In genomic region chr20:48295445-48295903, GRCh38 we compare ENCODE assay signal across 8 cellular contexts.
DNase-seq lines count a peak whose midpoint lies in the region; ATAC-seq and TF ChIP-seq lines count a peak whose summit lies in the region.

No MANE protein-coding gene starts in this region.

- no peak for TF ChIP-seq POLR2A in right lobe of liver (IDR thresholded peaks at IDR 0.05)

- no peak overlapping the region for H3K4me3 ChIP-seq in A673 (ENCODE audit: low read depth, low read length, poor library complexity, severe bottlenecking)
- H3K4me3 ChIP-seq in HUES64 (ENCODE audit: low read length): no peak overlapping the region
- no peak overlapping the region for H3K4me3 ChIP-seq in cardiac fibroblast (replicated peaks in 1 of 2; ENCODE audit: low read depth in 2 of 2, low read length in 2 of 2)
- H3K4me3 ChIP-seq in right lobe of liver: no peak overlapping the region

- BruUV-seq in A673 (replicated peaks; lab: Mats Ljungman, UMichigan): no TSS peak

- H3K27me3 ChIP-seq in A673 (replicated peaks; ENCODE audit: insufficient read depth, low read depth, low read length, poor library complexity): peaks cover 8% of the 10 kb centered on the region
- no peaks in the 10 kb centered on the region for H3K27me3 ChIP-seq in HUES64 (ENCODE audit: insufficient read depth, low read length)
- H3K27me3 ChIP-seq in right lobe of liver: no peaks in the 10 kb centered on the region

- H3K36me3 ChIP-seq in A673 (ENCODE audit: insufficient read depth, low read length, poor library complexity, severe bottlenecking) (no peaks in the 10 kb centered on the region), HUES64 (ENCODE audit: insufficient read depth, low read length) (no peaks in the 10 kb centered on the region), right lobe of liver (no peaks in the 10 kb centered on the region)

- 0 out of 2 replicates have a peak, but pooled peaks have one; percentile 23 for TF ChIP-seq CTCF in A673 (conservative IDR thresholded peaks at IDR 0.05; ENCODE audit: low read depth, low read length)
- no peak for TF ChIP-seq CTCF in cardiac fibroblast (IDR thresholded peaks at IDR 0.05; ENCODE audit: low read depth, low read length)
- peak in 1 of 4 donors; percentile 15 for TF ChIP-seq CTCF in right lobe of liver (IDR thresholded peaks at IDR 0.05)

- H3K9me3 ChIP-seq in A673 (ENCODE audit: low read depth, low read length, poor library complexity, severe bottlenecking) (no peaks in the 10 kb centered on the region), HUES64 (ENCODE audit: insufficient read depth, low read depth, low read length) (no peaks in the 10 kb centered on the region; the same call in none of the 2 replicates), right lobe of liver (no peaks in the 10 kb centered on the region)

- DNase-seq in A673 (ENCODE audit: low spot score): peak; percentile 56
- peak; percentile 97 for DNase-seq in cardiac fibroblast (ENCODE audit: low read depth in 2 of 2)
- DNase-seq in right lobe of liver: no peak
- no peak for DNase-seq in T-helper 2 cell
- no peak for DNase-seq in activated T-cell treated with anti-CD3 and anti-CD28 coated beads for 4 hours
- DNase-seq in activated CD4-positive, alpha-beta T cell treated with anti-CD3 and anti-CD28 coated beads, Interleukin-2, amount 50 U/mL, for 1 hour: no peak

- peak overlapping the region; percentile 64 for H3K9ac ChIP-seq in HUES64 (ENCODE audit: low read depth, low read length)

- intact Hi-C loops in A673 (cut with micrococcal nuclease; ENCODE audit: unreplicated experiment) (loop anchor here (10.0 kb wide), 1 partner anchor 621 kb away; no protein-coding TSS in a partner anchor), right lobe of liver (cut with DNase I) (no loop called here)

- H3K4me1 ChIP-seq in A673 (ENCODE audit: insufficient read depth, low read length, poor library complexity, severe bottlenecking) (peaks cover 13% of the 10 kb centered on the region), HUES64 (ENCODE audit: insufficient read depth, low read length) (peaks cover 63% of the 10 kb centered on the region), right lobe of liver (no peaks in the 10 kb centered on the region)

- POLR2A ChIA-PET in A673 (lab: Charles Lee; ENCODE audit: low non-redundant PET): no interaction called here

- H3K27ac ChIP-seq in A673 (ENCODE audit: low read depth, low read length, poor library complexity, severe bottlenecking): no peak overlapping the region
- peak overlapping the region; percentile 85 for H3K27ac ChIP-seq in HUES64 (ENCODE audit: low read depth, low read length)
- peak overlapping the region in 1 of 3 donors; percentile 9 for H3K27ac ChIP-seq in right lobe of liver

- CTCF ChIA-PET in A673 (lab: Charles Lee): interaction anchor here (0.5 to 1.8 kb wide), 3 partner anchors 325 to 617 kb away, joined by 3 to 4 read pairs (median 4); no protein-coding TSS in a partner anchor

- ATAC-seq in right lobe of liver: peak in 3 of 4 donors; percentile 36 to 51 (median 42)
- no peak for ATAC-seq in GM21576 (IDR thresholded peaks at IDR 0.05; ENCODE audit: unreplicated experiment)

- WGBS in HUES64: 14% methylated on average over 5 of the region's 5 CpGs
- 35% methylated on average over 5 of the region's 5 CpGs for WGBS in right lobe of liver (ENCODE audit: insufficient coverage, low coverage, low lambda C conversion rate, missing lambda C conversion rate)

Comparison
In these comparisons a context has a peak if more than half of its experiments do, and no peak if none do; other contexts are left out.
1. DNase-seq: peak in A673 (single experiment) and cardiac fibroblast (2 of 2); none in right lobe of liver (0 of 3), T-helper 2 cell (0 of 5), activated T-cell treated with anti-CD3 and anti-CD28 coated beads for 4 hours (single experiment) and activated CD4-positive, alpha-beta T cell treated with anti-CD3 and anti-CD28 coated beads, Interleukin-2, amount 50 U/mL, for 1 hour (single experiment).